Comparison of ENCODE assay signal across 3 cellular contexts in genomic region chr10:124453965-124454610, GRCh38.
TF ChIP-seq lines count a peak whose summit lies in the region.

No MANE protein-coding gene starts in this region.

TF ChIP-seq in GM23338, 12 proteins besides CTCF, POLR2A, EP300 and RAD21:
- TF ChIP-seq, protein P1, sequence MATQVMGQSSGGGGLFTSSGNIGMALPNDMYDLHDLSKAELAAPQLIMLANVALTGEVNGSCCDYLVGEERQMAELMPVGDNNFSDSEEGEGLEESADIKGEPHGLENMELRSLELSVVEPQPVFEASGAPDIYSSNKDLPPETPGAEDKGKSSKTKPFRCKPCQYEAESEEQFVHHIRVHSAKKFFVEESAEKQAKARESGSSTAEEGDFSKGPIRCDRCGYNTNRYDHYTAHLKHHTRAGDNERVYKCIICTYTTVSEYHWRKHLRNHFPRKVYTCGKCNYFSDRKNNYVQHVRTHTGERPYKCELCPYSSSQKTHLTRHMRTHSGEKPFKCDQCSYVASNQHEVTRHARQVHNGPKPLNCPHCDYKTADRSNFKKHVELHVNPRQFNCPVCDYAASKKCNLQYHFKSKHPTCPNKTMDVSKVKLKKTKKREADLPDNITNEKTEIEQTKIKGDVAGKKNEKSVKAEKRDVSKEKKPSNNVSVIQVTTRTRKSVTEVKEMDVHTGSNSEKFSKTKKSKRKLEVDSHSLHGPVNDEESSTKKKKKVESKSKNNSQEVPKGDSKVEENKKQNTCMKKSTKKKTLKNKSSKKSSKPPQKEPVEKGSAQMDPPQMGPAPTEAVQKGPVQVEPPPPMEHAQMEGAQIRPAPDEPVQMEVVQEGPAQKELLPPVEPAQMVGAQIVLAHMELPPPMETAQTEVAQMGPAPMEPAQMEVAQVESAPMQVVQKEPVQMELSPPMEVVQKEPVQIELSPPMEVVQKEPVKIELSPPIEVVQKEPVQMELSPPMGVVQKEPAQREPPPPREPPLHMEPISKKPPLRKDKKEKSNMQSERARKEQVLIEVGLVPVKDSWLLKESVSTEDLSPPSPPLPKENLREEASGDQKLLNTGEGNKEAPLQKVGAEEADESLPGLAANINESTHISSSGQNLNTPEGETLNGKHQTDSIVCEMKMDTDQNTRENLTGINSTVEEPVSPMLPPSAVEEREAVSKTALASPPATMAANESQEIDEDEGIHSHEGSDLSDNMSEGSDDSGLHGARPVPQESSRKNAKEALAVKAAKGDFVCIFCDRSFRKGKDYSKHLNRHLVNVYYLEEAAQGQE (IDR thresholded peaks at IDR 0.05; ENCODE audit: unreplicated experiment), result no peak
- TF ChIP-seq STAT1 (IDR thresholded peaks at IDR 0.05; ENCODE audit: unreplicated experiment) (no peak), ETS1 (IDR thresholded peaks at IDR 0.05) (no peak), JUNB (IDR thresholded peaks at IDR 0.05; ENCODE audit: unreplicated experiment) (no peak), NANOG (IDR thresholded peaks at IDR 0.05; ENCODE audit: borderline replicate concordance) (peak; percentile 87), ZNF114 (CRISPR knock-in tag; IDR thresholded peaks at IDR 0.05) (no peak)

TF ChIP-seq in Ishikawa, 13 proteins besides CTCF, POLR2A, EP300 and RAD21:
- no peak for TF ChIP-seq YY1 (IDR thresholded peaks at IDR 0.05; ENCODE audit: low read depth)
- TF ChIP-seq TEAD4 (IDR thresholded peaks at IDR 0.05), result peak; percentile 10; the same call in 1 of the 2 replicates
- no peak for TF ChIP-seq EGR1 (IDR thresholded peaks at IDR 0.05)

TF ChIP-seq in K562, 482 proteins besides CTCF, POLR2A, EP300 and RAD21 (continues in another document):
- no peak for TF ChIP-seq ZNF408 (CRISPR knock-in tag; IDR thresholded peaks at IDR 0.05; ENCODE audit: low read depth)
- TF ChIP-seq KLF16 (IDR thresholded peaks at IDR 0.05), result peak; percentile 79
- no peak for TF ChIP-seq KLF1 (tag; IDR thresholded peaks at IDR 0.05)
- TF ChIP-seq TEAD2 (tag; IDR thresholded peaks at IDR 0.05), result no peak
- no peak for TF ChIP-seq ZNF76 (CRISPR knock-in tag; IDR thresholded peaks at IDR 0.05; ENCODE audit: borderline replicate concordance)
- peak in 1 of 2 experiments; percentile 16; a peak in 1 of 4 replicates for TF ChIP-seq TBL1XR1 (IDR thresholded peaks at IDR 0.05; ENCODE audit: low read length in 2 of 2)
- TF ChIP-seq NCOR1 (IDR thresholded peaks at IDR 0.05), result peak; percentile 65; the same call in 1 of the 2 replicates
- TF ChIP-seq ZNF384 (IDR thresholded peaks at IDR 0.05; ENCODE audit: low read depth, low read length), result peak; percentile 22; the same call in 1 of the 2 replicates
- peak; percentile 58; the same call in 1 of the 2 replicates for TF ChIP-seq STAT5A (IDR thresholded peaks at IDR 0.05; ENCODE audit: borderline replicate concordance, low read length)
- TF ChIP-seq MCM2 (IDR thresholded peaks at IDR 0.05; ENCODE audit: low read depth), result no peak
- no peak for TF ChIP-seq ZKSCAN8 (CRISPR knock-in tag; IDR thresholded peaks at IDR 0.05)
- no peak for TF ChIP-seq TGIF2 (CRISPR knock-in tag; IDR thresholded peaks at IDR 0.05)
- peak; percentile 67; the same call in 1 of the 2 replicates for TF ChIP-seq SOX6 (IDR thresholded peaks at IDR 0.05)
- TF ChIP-seq DIDO1 (tag; IDR thresholded peaks at IDR 0.05; ENCODE audit: low read depth), result no peak
- TF ChIP-seq TEAD4 (IDR thresholded peaks at IDR 0.05; ENCODE audit: low read length), result peak; percentile 89
- TF ChIP-seq TEAD4 (CRISPR knock-in tag; IDR thresholded peaks at IDR 0.05; ENCODE audit: borderline replicate concordance), result no peak
- TF ChIP-seq PRPF4 (IDR thresholded peaks at IDR 0.05; ENCODE audit: insufficient read depth, low read depth, low read length, poor library complexity, severe bottlenecking), result no peak
- TF ChIP-seq, protein P2, sequence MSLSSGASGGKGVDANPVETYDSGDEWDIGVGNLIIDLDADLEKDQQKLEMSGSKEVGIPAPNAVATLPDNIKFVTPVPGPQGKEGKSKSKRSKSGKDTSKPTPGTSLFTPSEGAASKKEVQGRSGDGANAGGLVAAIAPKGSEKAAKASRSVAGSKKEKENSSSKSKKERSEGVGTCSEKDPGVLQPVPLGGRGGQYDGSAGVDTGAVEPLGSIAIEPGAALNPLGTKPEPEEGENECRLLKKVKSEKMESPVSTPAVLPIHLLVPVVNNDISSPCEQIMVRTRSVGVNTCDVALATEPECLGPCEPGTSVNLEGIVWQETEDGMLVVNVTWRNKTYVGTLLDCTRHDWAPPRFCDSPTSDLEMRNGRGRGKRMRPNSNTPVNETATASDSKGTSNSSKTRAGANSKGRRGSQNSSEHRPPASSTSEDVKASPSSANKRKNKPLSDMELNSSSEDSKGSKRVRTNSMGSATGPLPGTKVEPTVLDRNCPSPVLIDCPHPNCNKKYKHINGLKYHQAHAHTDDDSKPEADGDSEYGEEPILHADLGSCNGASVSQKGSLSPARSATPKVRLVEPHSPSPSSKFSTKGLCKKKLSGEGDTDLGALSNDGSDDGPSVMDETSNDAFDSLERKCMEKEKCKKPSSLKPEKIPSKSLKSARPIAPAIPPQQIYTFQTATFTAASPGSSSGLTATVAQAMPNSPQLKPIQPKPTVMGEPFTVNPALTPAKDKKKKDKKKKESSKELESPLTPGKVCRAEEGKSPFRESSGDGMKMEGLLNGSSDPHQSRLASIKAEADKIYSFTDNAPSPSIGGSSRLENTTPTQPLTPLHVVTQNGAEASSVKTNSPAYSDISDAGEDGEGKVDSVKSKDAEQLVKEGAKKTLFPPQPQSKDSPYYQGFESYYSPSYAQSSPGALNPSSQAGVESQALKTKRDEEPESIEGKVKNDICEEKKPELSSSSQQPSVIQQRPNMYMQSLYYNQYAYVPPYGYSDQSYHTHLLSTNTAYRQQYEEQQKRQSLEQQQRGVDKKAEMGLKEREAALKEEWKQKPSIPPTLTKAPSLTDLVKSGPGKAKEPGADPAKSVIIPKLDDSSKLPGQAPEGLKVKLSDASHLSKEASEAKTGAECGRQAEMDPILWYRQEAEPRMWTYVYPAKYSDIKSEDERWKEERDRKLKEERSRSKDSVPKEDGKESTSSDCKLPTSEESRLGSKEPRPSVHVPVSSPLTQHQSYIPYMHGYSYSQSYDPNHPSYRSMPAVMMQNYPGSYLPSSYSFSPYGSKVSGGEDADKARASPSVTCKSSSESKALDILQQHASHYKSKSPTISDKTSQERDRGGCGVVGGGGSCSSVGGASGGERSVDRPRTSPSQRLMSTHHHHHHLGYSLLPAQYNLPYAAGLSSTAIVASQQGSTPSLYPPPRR (CRISPR knock-in tag; IDR thresholded peaks at IDR 0.05; ENCODE audit: borderline replicate concordance), result no peak
- TF ChIP-seq TRIM24 (IDR thresholded peaks at IDR 0.05), result peak; percentile 32 to 58; a peak in 3 of 4 replicates
- TF ChIP-seq MLLT1 (IDR thresholded peaks at IDR 0.05), result no peak
- no peak for TF ChIP-seq SP1 (CRISPR knock-in tag; IDR thresholded peaks at IDR 0.05)
- no peak for TF ChIP-seq ZNF431 (CRISPR knock-in tag; IDR thresholded peaks at IDR 0.05)
- no peak for TF ChIP-seq ZBTB49 (CRISPR knock-in tag; IDR thresholded peaks at IDR 0.05; ENCODE audit: borderline replicate concordance)
- no peak for TF ChIP-seq ZNF24 (IDR thresholded peaks at IDR 0.05)
- no peak for TF ChIP-seq RBFOX2 (IDR thresholded peaks at IDR 0.05; ENCODE audit: low read depth, low read length)
- no peak for TF ChIP-seq SAFB2 (IDR thresholded peaks at IDR 0.05; ENCODE audit: borderline replicate concordance, low read depth, low read length, severe bottlenecking)
- peak; percentile 87 for TF ChIP-seq ARID1B (IDR thresholded peaks at IDR 0.05)
- no peak for TF ChIP-seq NFATC3 (IDR thresholded peaks at IDR 0.05)
- TF ChIP-seq ATF6 (CRISPR knock-in tag; IDR thresholded peaks at IDR 0.05), result no peak
- TF ChIP-seq ZNF551 (CRISPR knock-in tag; IDR thresholded peaks at IDR 0.05), result no peak
- peak; percentile 66; the same call in 1 of the 2 replicates for TF ChIP-seq POLR2AphosphoS5 (IDR thresholded peaks at IDR 0.05; ENCODE audit: control insufficient read depth, insufficient read depth, low read depth, low read length)
- TF ChIP-seq ZNF3 (CRISPR knock-in tag; IDR thresholded peaks at IDR 0.05), result no peak
- TF ChIP-seq PML (IDR thresholded peaks at IDR 0.05; ENCODE audit: low read length), result peak; percentile 59; the same call in 1 of the 2 replicates
- TF ChIP-seq HNRNPK (IDR thresholded peaks at IDR 0.05; ENCODE audit: low read depth, low read length, poor library complexity, severe bottlenecking), result no peak
- TF ChIP-seq ESRRB (CRISPR knock-in tag; IDR thresholded peaks at IDR 0.05; ENCODE audit: borderline replicate concordance), result no peak
- TF ChIP-seq JUN (IDR thresholded peaks at IDR 0.05; ENCODE audit: borderline replicate concordance, low read depth, low read length), result no peak
- no peak for TF ChIP-seq JUN (CRISPR knock-in tag; IDR thresholded peaks at IDR 0.05; ENCODE audit: borderline replicate concordance)
- TF ChIP-seq RCOR1 (IDR thresholded peaks at IDR 0.05; ENCODE audit: borderline replicate concordance in 1 of 2, low read depth in 2 of 2, low read length in 2 of 2), result 0 out of 4 replicates have a peak, but pooled peaks of 1 of the 2 experiments have one; percentile 17
- TF ChIP-seq CBFA2T3 (IDR thresholded peaks at IDR 0.05), result peak; percentile 91
- no peak for TF ChIP-seq ZSCAN29 (IDR thresholded peaks at IDR 0.05)
- TF ChIP-seq DPF2 (IDR thresholded peaks at IDR 0.05), result peak; percentile 73
- TF ChIP-seq ZBTB8A (IDR thresholded peaks at IDR 0.05; ENCODE audit: partially characterized antibody), result no peak
- TF ChIP-seq SMARCA4 (IDR thresholded peaks at IDR 0.05), result peak; percentile 29; the same call in 1 of the 2 replicates
- no peak for TF ChIP-seq ZBTB2 (IDR thresholded peaks at IDR 0.05)
- no peak for TF ChIP-seq NELFE (IDR thresholded peaks at IDR 0.05; ENCODE audit: insufficient read depth, insufficient read length)
- TF ChIP-seq ZNF511 (CRISPR knock-in tag; IDR thresholded peaks at IDR 0.05), result no peak
- peak; percentile 86 for TF ChIP-seq CBFA2T2 (conservative IDR thresholded peaks at IDR 0.05)
- no peak for TF ChIP-seq NCOA6 (IDR thresholded peaks at IDR 0.05)
- TF ChIP-seq GATA2 (CRISPR knock-in tag; IDR thresholded peaks at IDR 0.05), result no peak
- peak; percentile 54 for TF ChIP-seq NFIC (IDR thresholded peaks at IDR 0.05)
- no peak for TF ChIP-seq PHF20 (IDR thresholded peaks at IDR 0.05; ENCODE audit: partially characterized antibody)
- no peak for TF ChIP-seq MCM3 (IDR thresholded peaks at IDR 0.05)
- TF ChIP-seq ZNF212 (CRISPR knock-in tag; IDR thresholded peaks at IDR 0.05), result no peak
- TF ChIP-seq PHB (CRISPR knock-in tag; IDR thresholded peaks at IDR 0.05), result no peak
- no peak for TF ChIP-seq KDM5B (IDR thresholded peaks at IDR 0.05; ENCODE audit: insufficient replicate concordance, low read depth, low read length)
- TF ChIP-seq ZNF699 (CRISPR knock-in tag; IDR thresholded peaks at IDR 0.05; ENCODE audit: insufficient replicate concordance), result no peak
- TF ChIP-seq ASH1L (IDR thresholded peaks at IDR 0.05; ENCODE audit: borderline replicate concordance, low read depth, partially characterized antibody), result no peak
